Comparison of ENCODE assay signal across 1 cellular context in the genomic region with DNA sequence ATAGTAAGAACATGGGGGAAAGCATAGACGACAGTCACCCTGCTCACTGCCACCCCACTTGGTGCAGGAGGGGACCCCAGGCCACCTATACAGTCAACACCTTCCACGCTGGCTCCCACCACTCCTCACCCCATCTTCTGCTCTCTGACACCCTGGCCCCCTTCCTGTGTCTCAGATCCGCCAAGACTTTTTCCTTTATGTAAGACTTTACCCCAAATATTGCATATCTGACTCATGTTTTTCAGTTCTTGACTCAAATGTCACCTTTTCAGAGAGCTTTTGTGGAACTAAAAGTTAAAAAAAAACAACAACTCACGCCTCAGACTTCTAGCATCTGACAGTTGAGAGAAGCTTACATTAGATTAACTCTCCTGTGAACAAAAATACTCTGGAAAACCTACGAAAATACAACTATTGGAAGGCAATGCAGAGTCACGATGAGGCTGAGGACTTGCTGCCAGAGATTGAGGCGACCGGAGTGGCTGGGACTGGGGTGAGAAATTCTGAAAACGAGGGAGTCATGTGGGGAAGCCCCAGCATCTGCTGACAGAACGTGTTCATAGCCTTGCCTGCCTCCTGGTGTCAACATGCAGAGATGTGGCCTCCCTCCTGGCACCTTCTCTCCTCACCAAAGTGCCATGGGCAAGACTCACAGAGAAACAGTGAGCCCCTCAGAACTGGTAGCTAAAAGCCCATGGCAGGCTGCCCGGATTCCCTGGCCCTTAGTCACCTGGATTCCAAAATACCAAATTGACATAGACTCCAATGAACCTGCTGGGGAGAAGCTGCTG.
TF ChIP-seq lines count a peak whose summit lies in the region.

No MANE protein-coding gene starts in this region.

TF ChIP-seq in GM12878, 131 proteins besides CTCF, POLR2A, EP300 and RAD21 (continued from another document):
- TF ChIP-seq MEF2A (IDR thresholded peaks at IDR 0.05; ENCODE audit: insufficient read depth, low read depth, low read length) = peak; percentile 50; the same call in 1 of the 2 replicates
- TF ChIP-seq EZH2 (IDR thresholded peaks at IDR 0.05; ENCODE audit: borderline replicate concordance, control insufficient read depth, low read depth, low read length) = no peak
- peak; percentile 69 for TF ChIP-seq CBFB (IDR thresholded peaks at IDR 0.05; ENCODE audit: low read depth)
- no peak for TF ChIP-seq FOS (IDR thresholded peaks at IDR 0.05; ENCODE audit: borderline replicate concordance, extremely low read depth, insufficient read length)
- TF ChIP-seq DPF2 (IDR thresholded peaks at IDR 0.05) = peak; percentile 85
- TF ChIP-seq, protein P1, sequence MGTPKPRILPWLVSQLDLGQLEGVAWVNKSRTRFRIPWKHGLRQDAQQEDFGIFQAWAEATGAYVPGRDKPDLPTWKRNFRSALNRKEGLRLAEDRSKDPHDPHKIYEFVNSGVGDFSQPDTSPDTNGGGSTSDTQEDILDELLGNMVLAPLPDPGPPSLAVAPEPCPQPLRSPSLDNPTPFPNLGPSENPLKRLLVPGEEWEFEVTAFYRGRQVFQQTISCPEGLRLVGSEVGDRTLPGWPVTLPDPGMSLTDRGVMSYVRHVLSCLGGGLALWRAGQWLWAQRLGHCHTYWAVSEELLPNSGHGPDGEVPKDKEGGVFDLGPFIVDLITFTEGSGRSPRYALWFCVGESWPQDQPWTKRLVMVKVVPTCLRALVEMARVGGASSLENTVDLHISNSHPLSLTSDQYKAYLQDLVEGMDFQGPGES (IDR thresholded peaks at IDR 0.05) = no peak
- TF ChIP-seq CREB1 (IDR thresholded peaks at IDR 0.05; ENCODE audit: low read depth) = peak; percentile 41
- TF ChIP-seq, protein P2, sequence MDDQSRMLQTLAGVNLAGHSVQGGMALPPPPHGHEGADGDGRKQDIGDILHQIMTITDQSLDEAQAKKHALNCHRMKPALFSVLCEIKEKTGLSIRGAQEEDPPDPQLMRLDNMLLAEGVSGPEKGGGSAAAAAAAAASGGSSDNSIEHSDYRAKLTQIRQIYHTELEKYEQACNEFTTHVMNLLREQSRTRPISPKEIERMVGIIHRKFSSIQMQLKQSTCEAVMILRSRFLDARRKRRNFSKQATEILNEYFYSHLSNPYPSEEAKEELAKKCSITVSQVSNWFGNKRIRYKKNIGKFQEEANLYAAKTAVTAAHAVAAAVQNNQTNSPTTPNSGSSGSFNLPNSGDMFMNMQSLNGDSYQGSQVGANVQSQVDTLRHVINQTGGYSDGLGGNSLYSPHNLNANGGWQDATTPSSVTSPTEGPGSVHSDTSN (IDR thresholded peaks at IDR 0.05; ENCODE audit: insufficient replicate concordance, low read depth, low read length) = no peak
- no peak for TF ChIP-seq BRCA1 (IDR thresholded peaks at IDR 0.05; ENCODE audit: low read depth, low read length)
- TF ChIP-seq NRF1 (conservative IDR thresholded peaks at IDR 0.05; ENCODE audit: low read depth, low read length) = no peak
- no peak for TF ChIP-seq PAX8 (IDR thresholded peaks at IDR 0.05)
- peak; percentile 51; the same call in 1 of the 2 replicates for TF ChIP-seq ZNF384 (IDR thresholded peaks at IDR 0.05; ENCODE audit: borderline replicate concordance, low read depth, low read length)
- TF ChIP-seq, protein P3, sequence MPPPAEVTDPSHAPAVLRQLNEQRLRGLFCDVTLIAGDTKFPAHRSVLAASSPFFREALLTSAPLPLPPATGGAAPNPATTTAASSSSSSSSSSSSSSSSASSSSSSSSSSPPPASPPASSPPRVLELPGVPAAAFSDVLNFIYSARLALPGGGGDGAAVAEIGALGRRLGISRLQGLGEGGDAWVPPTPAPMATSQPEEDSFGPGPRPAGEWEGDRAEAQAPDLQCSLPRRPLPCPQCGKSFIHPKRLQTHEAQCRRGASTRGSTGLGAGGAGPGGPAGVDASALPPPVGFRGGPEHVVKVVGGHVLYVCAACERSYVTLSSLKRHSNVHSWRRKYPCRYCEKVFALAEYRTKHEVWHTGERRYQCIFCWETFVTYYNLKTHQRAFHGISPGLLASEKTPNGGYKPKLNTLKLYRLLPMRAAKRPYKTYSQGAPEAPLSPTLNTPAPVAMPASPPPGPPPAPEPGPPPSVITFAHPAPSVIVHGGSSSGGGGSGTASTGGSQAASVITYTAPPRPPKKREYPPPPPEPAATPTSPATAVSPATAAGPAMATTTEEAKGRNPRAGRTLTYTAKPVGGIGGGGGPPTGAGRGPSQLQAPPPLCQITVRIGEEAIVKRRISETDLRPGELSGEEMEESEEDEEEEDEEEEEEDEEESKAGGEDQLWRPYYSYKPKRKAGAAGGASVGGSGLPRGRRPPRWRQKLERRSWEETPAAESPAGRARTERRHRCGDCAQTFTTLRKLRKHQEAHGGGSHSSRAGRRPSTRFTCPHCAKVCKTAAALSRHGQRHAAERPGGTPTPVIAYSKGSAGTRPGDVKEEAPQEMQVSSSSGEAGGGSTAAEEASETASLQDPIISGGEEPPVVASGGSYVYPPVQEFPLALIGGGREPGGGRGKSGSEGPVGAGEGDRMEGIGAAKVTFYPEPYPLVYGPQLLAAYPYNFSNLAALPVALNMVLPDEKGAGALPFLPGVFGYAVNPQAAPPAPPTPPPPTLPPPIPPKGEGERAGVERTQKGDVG (CRISPR knock-in tag; IDR thresholded peaks at IDR 0.05) = no peak
- TF ChIP-seq RBBP5 (conservative IDR thresholded peaks at IDR 0.05) = 0 out of 2 replicates have a peak, but pooled peaks have one; percentile 39
- TF ChIP-seq, protein P4, sequence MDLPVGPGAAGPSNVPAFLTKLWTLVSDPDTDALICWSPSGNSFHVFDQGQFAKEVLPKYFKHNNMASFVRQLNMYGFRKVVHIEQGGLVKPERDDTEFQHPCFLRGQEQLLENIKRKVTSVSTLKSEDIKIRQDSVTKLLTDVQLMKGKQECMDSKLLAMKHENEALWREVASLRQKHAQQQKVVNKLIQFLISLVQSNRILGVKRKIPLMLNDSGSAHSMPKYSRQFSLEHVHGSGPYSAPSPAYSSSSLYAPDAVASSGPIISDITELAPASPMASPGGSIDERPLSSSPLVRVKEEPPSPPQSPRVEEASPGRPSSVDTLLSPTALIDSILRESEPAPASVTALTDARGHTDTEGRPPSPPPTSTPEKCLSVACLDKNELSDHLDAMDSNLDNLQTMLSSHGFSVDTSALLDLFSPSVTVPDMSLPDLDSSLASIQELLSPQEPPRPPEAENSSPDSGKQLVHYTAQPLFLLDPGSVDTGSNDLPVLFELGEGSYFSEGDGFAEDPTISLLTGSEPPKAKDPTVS (IDR thresholded peaks at IDR 0.05; ENCODE audit: low read depth, low read length) = no peak
- TF ChIP-seq, protein P5, sequence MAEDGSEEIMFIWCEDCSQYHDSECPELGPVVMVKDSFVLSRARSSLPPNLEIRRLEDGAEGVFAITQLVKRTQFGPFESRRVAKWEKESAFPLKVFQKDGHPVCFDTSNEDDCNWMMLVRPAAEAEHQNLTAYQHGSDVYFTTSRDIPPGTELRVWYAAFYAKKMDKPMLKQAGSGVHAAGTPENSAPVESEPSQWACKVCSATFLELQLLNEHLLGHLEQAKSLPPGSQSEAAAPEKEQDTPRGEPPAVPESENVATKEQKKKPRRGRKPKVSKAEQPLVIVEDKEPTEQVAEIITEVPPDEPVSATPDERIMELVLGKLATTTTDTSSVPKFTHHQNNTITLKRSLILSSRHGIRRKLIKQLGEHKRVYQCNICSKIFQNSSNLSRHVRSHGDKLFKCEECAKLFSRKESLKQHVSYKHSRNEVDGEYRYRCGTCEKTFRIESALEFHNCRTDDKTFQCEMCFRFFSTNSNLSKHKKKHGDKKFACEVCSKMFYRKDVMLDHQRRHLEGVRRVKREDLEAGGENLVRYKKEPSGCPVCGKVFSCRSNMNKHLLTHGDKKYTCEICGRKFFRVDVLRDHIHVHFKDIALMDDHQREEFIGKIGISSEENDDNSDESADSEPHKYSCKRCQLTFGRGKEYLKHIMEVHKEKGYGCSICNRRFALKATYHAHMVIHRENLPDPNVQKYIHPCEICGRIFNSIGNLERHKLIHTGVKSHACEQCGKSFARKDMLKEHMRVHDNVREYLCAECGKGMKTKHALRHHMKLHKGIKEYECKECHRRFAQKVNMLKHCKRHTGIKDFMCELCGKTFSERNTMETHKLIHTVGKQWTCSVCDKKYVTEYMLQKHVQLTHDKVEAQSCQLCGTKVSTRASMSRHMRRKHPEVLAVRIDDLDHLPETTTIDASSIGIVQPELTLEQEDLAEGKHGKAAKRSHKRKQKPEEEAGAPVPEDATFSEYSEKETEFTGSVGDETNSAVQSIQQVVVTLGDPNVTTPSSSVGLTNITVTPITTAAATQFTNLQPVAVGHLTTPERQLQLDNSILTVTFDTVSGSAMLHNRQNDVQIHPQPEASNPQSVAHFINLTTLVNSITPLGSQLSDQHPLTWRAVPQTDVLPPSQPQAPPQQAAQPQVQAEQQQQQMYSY (CRISPR knock-in tag; IDR thresholded peaks at IDR 0.05) = no peak
- TF ChIP-seq SMC3 (IDR thresholded peaks at IDR 0.05; ENCODE audit: borderline replicate concordance, low read length) = peak; percentile 61
- peak; percentile 49 to 57; a peak in 2 of 4 replicates for TF ChIP-seq BHLHE40 (IDR thresholded peaks at IDR 0.05; ENCODE audit: borderline replicate concordance in 1 of 2, low read depth in 2 of 2, low read length in 1 of 2)
- TF ChIP-seq NR2C2 (IDR thresholded peaks at IDR 0.05; ENCODE audit: borderline replicate concordance, control insufficient read depth, insufficient read length, low read depth) = no peak
- TF ChIP-seq HDAC2 (IDR thresholded peaks at IDR 0.05) = no peak
- peak; percentile 67; the same call in 1 of the 2 replicates for TF ChIP-seq BACH1 (IDR thresholded peaks at IDR 0.05; ENCODE audit: borderline replicate concordance)
- no peak for TF ChIP-seq SMARCA5 (IDR thresholded peaks at IDR 0.05)
- TF ChIP-seq, protein P6, sequence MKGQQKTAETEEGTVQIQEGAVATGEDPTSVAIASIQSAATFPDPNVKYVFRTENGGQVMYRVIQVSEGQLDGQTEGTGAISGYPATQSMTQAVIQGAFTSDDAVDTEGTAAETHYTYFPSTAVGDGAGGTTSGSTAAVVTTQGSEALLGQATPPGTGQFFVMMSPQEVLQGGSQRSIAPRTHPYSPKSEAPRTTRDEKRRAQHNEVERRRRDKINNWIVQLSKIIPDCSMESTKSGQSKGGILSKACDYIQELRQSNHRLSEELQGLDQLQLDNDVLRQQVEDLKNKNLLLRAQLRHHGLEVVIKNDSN (IDR thresholded peaks at IDR 0.05; ENCODE audit: borderline replicate concordance, extremely low read length, insufficient read depth, low read depth, low read length) = no peak
- peak; percentile 96 for TF ChIP-seq ASH2L (IDR thresholded peaks at IDR 0.05; ENCODE audit: borderline replicate concordance, low read depth)
- TF ChIP-seq JUND (IDR thresholded peaks at IDR 0.05; ENCODE audit: low read depth, low read length) = peak; percentile 42; the same call in 1 of the 2 replicates
- peak; percentile 63; the same call in 1 of the 2 replicates for TF ChIP-seq NBN (IDR thresholded peaks at IDR 0.05)
- peak; percentile 95 for TF ChIP-seq NFIC (IDR thresholded peaks at IDR 0.05; ENCODE audit: low read depth, low read length)
- no peak for TF ChIP-seq NR2F1 (conservative IDR thresholded peaks at IDR 0.05)
- TF ChIP-seq, protein P7, sequence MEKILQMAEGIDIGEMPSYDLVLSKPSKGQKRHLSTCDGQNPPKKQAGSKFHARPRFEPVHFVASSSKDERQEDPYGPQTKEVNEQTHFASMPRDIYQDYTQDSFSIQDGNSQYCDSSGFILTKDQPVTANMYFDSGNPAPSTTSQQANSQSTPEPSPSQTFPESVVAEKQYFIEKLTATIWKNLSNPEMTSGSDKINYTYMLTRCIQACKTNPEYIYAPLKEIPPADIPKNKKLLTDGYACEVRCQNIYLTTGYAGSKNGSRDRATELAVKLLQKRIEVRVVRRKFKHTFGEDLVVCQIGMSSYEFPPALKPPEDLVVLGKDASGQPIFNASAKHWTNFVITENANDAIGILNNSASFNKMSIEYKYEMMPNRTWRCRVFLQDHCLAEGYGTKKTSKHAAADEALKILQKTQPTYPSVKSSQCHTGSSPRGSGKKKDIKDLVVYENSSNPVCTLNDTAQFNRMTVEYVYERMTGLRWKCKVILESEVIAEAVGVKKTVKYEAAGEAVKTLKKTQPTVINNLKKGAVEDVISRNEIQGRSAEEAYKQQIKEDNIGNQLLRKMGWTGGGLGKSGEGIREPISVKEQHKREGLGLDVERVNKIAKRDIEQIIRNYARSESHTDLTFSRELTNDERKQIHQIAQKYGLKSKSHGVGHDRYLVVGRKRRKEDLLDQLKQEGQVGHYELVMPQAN (conservative IDR thresholded peaks at IDR 0.05) = no peak
